ENCODE assay signal across 23 cellular contexts in the genomic region with DNA sequence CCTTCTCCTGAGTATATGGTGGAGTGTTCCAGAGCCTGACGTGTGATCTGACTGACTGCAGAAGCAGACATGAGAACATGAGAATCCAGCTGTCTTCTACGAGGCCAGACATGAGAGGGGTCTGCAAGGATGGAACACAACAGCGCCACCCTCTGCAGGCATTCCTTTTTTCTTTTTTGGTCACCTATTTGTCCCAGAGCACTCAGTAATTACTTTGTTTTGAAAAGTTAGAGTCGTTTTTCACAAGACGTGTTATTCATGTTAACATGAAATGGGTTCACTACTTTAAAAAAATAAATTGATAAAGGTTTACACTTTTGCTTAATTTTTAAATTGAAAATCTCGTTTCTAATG. TPM values are rescaled to one million over a fixed set of nuclear protein-coding genes. Genes with fewer than 3 reads are reported as not detected.
DNase-seq lines count a peak whose midpoint lies in the region; ATAC-seq and TF ChIP-seq lines count a peak whose summit lies in the region.
"Had no signal": no experiment of that assay in that cellular context is flagged by ENCODE, and none has a peak within 500 bp of the region (broad histone marks: within the 10 kb centered on the region; RNA-seq: fewer than 3 reads in every experiment).

No MANE protein-coding gene starts in this region.

- H3F3A ChIP-seq in SK-N-SH (replicated peaks; ENCODE audit: insufficient read depth) = no peaks in the 10 kb centered on the region

- no peak overlapping the region for H3K9ac ChIP-seq in SK-N-SH

- no peaks in the 10 kb centered on the region for H3K9me3 ChIP-seq in SK-N-SH
- H3K9me3 ChIP-seq in OCI-LY7 (ENCODE audit: low read length) = no peaks in the 10 kb centered on the region
- H3K9me3 ChIP-seq in upper lobe of right lung = no peaks in the 10 kb centered on the region
- H3K9me3 ChIP-seq: body of pancreas, heart right ventricle, tibial nerve had no signal

- H3K27me3 ChIP-seq in SK-N-SH (ENCODE audit: insufficient read depth) (no peaks in the 10 kb centered on the region), upper lobe of right lung (no peaks in the 10 kb centered on the region)
- H3K27me3 ChIP-seq: body of pancreas, heart right ventricle, tibial nerve had no signal

- DNase-seq in SK-N-SH (no peak), OCI-LY7 (ENCODE audit: low spot score) (no peak), fibroblast of pulmonary artery (ENCODE audit: low read depth) (peak; percentile 27), upper lobe of right lung (no peak), T-helper 9 cell (no peak)
- DNase-seq: activated CD4-positive, alpha-beta T cell treated with anti-CD3 and anti-CD28 coated beads, Interleukin-2, amount 50 U/mL, for 1 hour; body of pancreas; CD4-positive, CD25-positive, alpha-beta regulatory T cell; DMS79 treated with DMSO at 0.1 percent for 48 hours; heart right ventricle; islet precursor cell; MM.1S; NCI-H2029 treated with DMSO at 0.1 percent for 48 hours; NCI-H69; stimulated activated CD4-positive, alpha-beta T cell treated with anti-CD3 and anti-CD28 coated beads, Interleukin-15, amount 100 ng/mL, for 24 hours; stimulated activated naive CD4-positive, alpha-beta T cell treated with Interleukin-2 at 50 U/mL for 16 hours had no signal

- no peaks in the 10 kb centered on the region for H3K9me2 ChIP-seq in SK-N-SH
- H3K9me2 ChIP-seq in OCI-LY7 (ENCODE audit: insufficient read depth, low read length) = no peaks in the 10 kb centered on the region

- TF ChIP-seq CTCF in SK-N-SH (IDR thresholded peaks at IDR 0.05) = peak; percentile 18
- TF ChIP-seq CTCF in OCI-LY7 (conservative IDR thresholded peaks at IDR 0.05; ENCODE audit: low read length) = peak; percentile 67
- TF ChIP-seq CTCF in fibroblast of pulmonary artery (IDR thresholded peaks at IDR 0.05; ENCODE audit: low read length, missing control alignments) = peak; percentile 29
- TF ChIP-seq CTCF in upper lobe of right lung (IDR thresholded peaks at IDR 0.05) = peak; percentile 17

- no peaks in the 10 kb centered on the region for H3K79me2 ChIP-seq in SK-N-SH (ENCODE audit: insufficient read depth)
- no peaks in the 10 kb centered on the region for H3K79me2 ChIP-seq in OCI-LY7 (ENCODE audit: insufficient read depth, low read depth, low read length)

- CTCF ChIA-PET in SK-N-SH (lab: Yijun Ruan, JAX) (interaction anchor here (0.7 to 6.0 kb wide), 8 partner anchors 10 to 144 kb away, joined by 3 to 49 read pairs (median 4); a partner anchor contains a TSS), OCI-LY7 (lab: Charles Lee; ENCODE audit: unreplicated experiment) (interaction anchor here (0.6 kb wide), 1 partner anchor 782 kb away, joined by 3 read pairs; no protein-coding TSS in a partner anchor)

- H3K27ac ChIP-seq in SK-N-SH (ENCODE audit: low read depth in 2 of 2, low read length in 1 of 2) (no peak overlapping the region), OCI-LY7 (ENCODE audit: low read depth, low read length, poor library complexity, severe bottlenecking) (no peak overlapping the region), upper lobe of right lung (peak overlapping the region; percentile 24)
- H3K27ac ChIP-seq: body of pancreas, SK-N-MC had no signal

- peaks cover 0 to 2% of the 10 kb centered on the region in 2 experiments; a peak in 1 of 4 replicates for H3K4me1 ChIP-seq in SK-N-SH (ENCODE audit: control insufficient read depth in 1 of 2, insufficient read depth in 2 of 2, low read depth in 1 of 2, low read length in 1 of 2)
- H3K4me1 ChIP-seq in OCI-LY7 (ENCODE audit: insufficient read depth, low read length, poor library complexity, severe bottlenecking) = peaks cover 6% of the 10 kb centered on the region
- peaks cover 15% of the 10 kb centered on the region for H3K4me1 ChIP-seq in upper lobe of right lung

- H3K36me3 ChIP-seq in SK-N-SH (replicated peaks in 1 of 2; ENCODE audit: control insufficient read depth in 1 of 2, insufficient read depth in 2 of 2, low read length in 1 of 2) = peaks cover 31 to 56% of the 10 kb centered on the region in 2 experiments
- peaks cover 68% of the 10 kb centered on the region for H3K36me3 ChIP-seq in OCI-LY7 (ENCODE audit: insufficient read depth, low read length)
- peaks cover 69% of the 10 kb centered on the region for H3K36me3 ChIP-seq in upper lobe of right lung

- POLR2A ChIA-PET in SK-N-SH (lab: Yijun Ruan, JAX) = no interaction called here
- POLR2A ChIA-PET in OCI-LY7 (lab: Charles Lee) = interaction anchor here (0.7 to 0.8 kb wide), 2 partner anchors 43 to 160 kb away, joined by 3 read pairs; a partner anchor contains a TSS

- WGBS in SK-N-SH (ENCODE audit: low lambda C conversion rate) = 84% methylated on average over 6 of the region's 6 CpGs

- H3K4me2 ChIP-seq in SK-N-SH = no peak overlapping the region
- no peak overlapping the region for H3K4me2 ChIP-seq in OCI-LY7 (ENCODE audit: low read length)

- ATAC-seq in SK-N-SH treated with all-trans-retinoic acid at 6 μM for 48 hours (no peak), upper lobe of right lung (no peak), GM18870 (IDR thresholded peaks at IDR 0.05; ENCODE audit: unreplicated experiment) (no peak), esophagus mucosa (no peak)
- ATAC-seq: body of pancreas, heart right ventricle, Panc1 had no signal

- no peak for TF ChIP-seq EP300 in SK-N-SH (IDR thresholded peaks at IDR 0.05; ENCODE audit: borderline replicate concordance in 1 of 2, low read depth in 1 of 2, low read length in 1 of 2)

- H3K4me3 ChIP-seq in SK-N-SH (ENCODE audit: low read depth in 2 of 2, low read length in 1 of 2) (no peak overlapping the region), OCI-LY7 (ENCODE audit: low read depth, low read length, poor library complexity, severe bottlenecking) (no peak overlapping the region), fibroblast of pulmonary artery (replicated peaks; ENCODE audit: low read depth, low read length) (no peak overlapping the region), upper lobe of right lung (no peak overlapping the region)
- H3K4me3 ChIP-seq: body of pancreas, heart right ventricle, SK-N-MC, tibial nerve had no signal

- peak; percentile 23; the same call in 1 of the 2 replicates for TF ChIP-seq RAD21 in SK-N-SH (IDR thresholded peaks at IDR 0.05; ENCODE audit: low read length)

- BruUV-seq in OCI-LY7 (replicated peaks; lab: Mats Ljungman, UMichigan) = no TSS peak

- H4K20me1 ChIP-seq in SK-N-SH (ENCODE audit: insufficient read depth) (no peaks in the 10 kb centered on the region), OCI-LY7 (ENCODE audit: insufficient read depth, low read length) (no peaks in the 10 kb centered on the region)

- intact Hi-C loops in OCI-LY7 (cut with micrococcal nuclease; ENCODE audit: unreplicated experiment) = no loop called here
- intact Hi-C loops in upper lobe of right lung (cut with DNase I) = no loop called here

- H2AFZ ChIP-seq in SK-N-SH (ENCODE audit: low read depth) = no peak overlapping the region
- no peak overlapping the region for H2AFZ ChIP-seq in OCI-LY7 (ENCODE audit: low read length)

TF ChIP-seq in SK-N-SH, 30 proteins besides CTCF, POLR2A, EP300 and RAD21:
- TF ChIP-seq JUND (IDR thresholded peaks at IDR 0.05) (no peak), SMC3 (IDR thresholded peaks at IDR 0.05; ENCODE audit: low read depth, low read length) (0 out of 2 replicates have a peak, but pooled peaks have one; percentile 7)

TF ChIP-seq in SK-N-SH treated with all-trans-retinoic acid at 6 μM for 48 hours, 23 proteins besides CTCF, POLR2A, EP300 and RAD21:
- TF ChIP-seq, protein P1, sequence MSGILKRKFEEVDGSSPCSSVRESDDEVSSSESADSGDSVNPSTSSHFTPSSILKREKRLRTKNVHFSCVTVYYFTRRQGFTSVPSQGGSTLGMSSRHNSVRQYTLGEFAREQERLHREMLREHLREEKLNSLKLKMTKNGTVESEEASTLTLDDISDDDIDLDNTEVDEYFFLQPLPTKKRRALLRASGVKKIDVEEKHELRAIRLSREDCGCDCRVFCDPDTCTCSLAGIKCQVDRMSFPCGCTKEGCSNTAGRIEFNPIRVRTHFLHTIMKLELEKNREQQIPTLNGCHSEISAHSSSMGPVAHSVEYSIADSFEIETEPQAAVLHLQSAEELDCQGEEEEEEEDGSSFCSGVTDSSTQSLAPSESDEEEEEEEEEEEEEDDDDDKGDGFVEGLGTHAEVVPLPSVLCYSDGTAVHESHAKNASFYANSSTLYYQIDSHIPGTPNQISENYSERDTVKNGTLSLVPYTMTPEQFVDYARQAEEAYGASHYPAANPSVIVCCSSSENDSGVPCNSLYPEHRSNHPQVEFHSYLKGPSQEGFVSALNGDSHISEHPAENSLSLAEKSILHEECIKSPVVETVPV (CRISPR knock-in tag; IDR thresholded peaks at IDR 0.05) = no peak
- TF ChIP-seq SNAI2 (CRISPR knock-in tag; IDR thresholded peaks at IDR 0.05) (no peak), TCF4 (CRISPR knock-in tag; IDR thresholded peaks at IDR 0.05; ENCODE audit: borderline replicate concordance) (no peak), ARNTL (CRISPR knock-in tag; IDR thresholded peaks at IDR 0.05; ENCODE audit: borderline replicate concordance, low read depth) (no peak), ZFP30 (CRISPR knock-in tag; IDR thresholded peaks at IDR 0.05) (no peak), CSDC2 (CRISPR knock-in tag; IDR thresholded peaks at IDR 0.05) (no peak), PPARA (CRISPR knock-in tag; IDR thresholded peaks at IDR 0.05; ENCODE audit: borderline replicate concordance) (no peak), ZNF70 (CRISPR knock-in tag; IDR thresholded peaks at IDR 0.05) (no peak), ZC3H10 (CRISPR knock-in tag; IDR thresholded peaks at IDR 0.05) (no peak), TOX (CRISPR knock-in tag; IDR thresholded peaks at IDR 0.05; ENCODE audit: borderline replicate concordance) (no peak)
- TF ChIP-seq, protein P2, sequence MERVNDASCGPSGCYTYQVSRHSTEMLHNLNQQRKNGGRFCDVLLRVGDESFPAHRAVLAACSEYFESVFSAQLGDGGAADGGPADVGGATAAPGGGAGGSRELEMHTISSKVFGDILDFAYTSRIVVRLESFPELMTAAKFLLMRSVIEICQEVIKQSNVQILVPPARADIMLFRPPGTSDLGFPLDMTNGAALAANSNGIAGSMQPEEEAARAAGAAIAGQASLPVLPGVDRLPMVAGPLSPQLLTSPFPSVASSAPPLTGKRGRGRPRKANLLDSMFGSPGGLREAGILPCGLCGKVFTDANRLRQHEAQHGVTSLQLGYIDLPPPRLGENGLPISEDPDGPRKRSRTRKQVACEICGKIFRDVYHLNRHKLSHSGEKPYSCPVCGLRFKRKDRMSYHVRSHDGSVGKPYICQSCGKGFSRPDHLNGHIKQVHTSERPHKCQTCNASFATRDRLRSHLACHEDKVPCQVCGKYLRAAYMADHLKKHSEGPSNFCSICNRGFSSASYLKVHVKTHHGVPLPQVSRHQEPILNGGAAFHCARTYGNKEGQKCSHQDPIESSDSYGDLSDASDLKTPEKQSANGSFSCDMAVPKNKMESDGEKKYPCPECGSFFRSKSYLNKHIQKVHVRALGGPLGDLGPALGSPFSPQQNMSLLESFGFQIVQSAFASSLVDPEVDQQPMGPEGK (CRISPR knock-in tag; IDR thresholded peaks at IDR 0.05; ENCODE audit: borderline replicate concordance) = no peak

RNA-seq across cellular contexts. Expression of a gene that starts 43.8 kb away (rescaled TPM):
- polyA plus RNA-seq in SK-N-SH (2012; rRNA removed) = 1.9 and 2.1 TPM in 2 replicates
- polyA plus RNA-seq in SK-N-SH (2012; cell fraction: cytosol; rRNA removed) = 0.67 and 0.92 TPM in 2 replicates
- polyA plus RNA-seq in SK-N-SH (2012; cell fraction: nucleus; rRNA removed) = 4.9 and 5.6 TPM in 2 replicates
- total RNA-seq in OCI-LY7 (2014; rRNA removed; shearing (Covaris generic)) = 84.0 and 108 TPM in 2 replicates
- 322 and 353 TPM in 2 replicates for total RNA-seq in OCI-LY7 (2022)
- 44.4 TPM for total RNA-seq in upper lobe of right lung
- 4.7 TPM for total RNA-seq in esophagus mucosa
- total RNA-seq: dermis microvascular lymphatic vessel endothelial cell had no signal

Comparison
In these comparisons a context has a peak if more than half of its experiments do, and no peak if none do; other contexts are left out.
1. CTCF ChIP-seq: peak in every context shown above with its lines; median percentile 67 in OCI-LY7; 29 in fibroblast of pulmonary artery; 18 in SK-N-SH; 17 in upper lobe of right lung.